ENCODE assay signal across 1 cellular context in the genomic region with DNA sequence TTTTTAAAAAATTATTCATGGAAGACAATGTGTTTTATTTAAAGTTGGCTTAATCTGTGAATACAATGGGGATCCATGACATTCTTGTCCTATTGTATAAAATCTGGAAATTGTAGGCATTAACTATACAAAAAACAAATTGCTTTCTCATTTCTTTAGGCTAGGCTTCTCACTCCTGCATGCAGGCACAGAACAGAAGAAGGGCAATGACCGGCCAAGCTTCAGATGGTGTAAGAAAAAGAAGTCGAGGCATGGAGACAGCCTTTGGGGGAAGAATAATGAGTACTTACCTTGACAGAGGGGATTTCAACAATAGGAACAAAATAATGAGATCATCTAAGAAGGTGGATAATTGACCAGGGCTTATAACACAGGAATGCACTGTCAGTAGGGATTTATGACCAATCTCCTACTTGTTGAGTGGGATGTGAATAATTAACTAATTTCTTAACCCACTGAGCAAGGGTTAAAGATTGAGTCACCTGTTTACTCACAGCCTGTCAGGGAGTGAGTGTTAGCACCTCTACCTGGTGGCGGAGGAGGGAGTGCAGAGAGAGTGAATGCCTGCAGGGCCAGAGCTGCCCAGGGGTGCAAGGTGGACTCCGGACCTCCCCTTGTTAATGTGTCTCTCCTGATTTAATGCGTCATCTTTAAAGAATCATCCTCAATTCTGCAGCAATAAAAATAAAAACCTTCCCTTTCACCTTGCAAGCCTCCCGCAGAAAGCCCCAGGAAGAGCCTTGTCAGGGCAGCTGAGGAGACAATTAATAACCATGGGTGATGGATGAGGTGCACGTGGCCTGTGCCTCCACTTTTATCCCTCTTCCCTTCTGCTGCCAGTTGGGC.
TF ChIP-seq lines count a peak whose summit lies in the region.

No MANE protein-coding gene starts in this region.

TF ChIP-seq in HepG2, 621 proteins besides CTCF, POLR2A, EP300 and RAD21 (continued from another document and continues in another):
- TF ChIP-seq ZUFSP (CRISPR knock-in tag; IDR thresholded peaks at IDR 0.05; ENCODE audit: borderline replicate concordance) (no peak), ZNF17 (CRISPR knock-in tag; IDR thresholded peaks at IDR 0.05) (no peak), ZFP36 (IDR thresholded peaks at IDR 0.05; ENCODE audit: borderline replicate concordance, low read depth, low read length, partially characterized antibody) (no peak), RNF2 (conservative IDR thresholded peaks at IDR 0.05; ENCODE audit: low read depth) (no peak), CBX2 (IDR thresholded peaks at IDR 0.05; ENCODE audit: low read depth, low read length) (no peak), CBX2 (CRISPR knock-in tag; IDR thresholded peaks at IDR 0.05; ENCODE audit: low read depth) (no peak), BHLHE40 (IDR thresholded peaks at IDR 0.05; ENCODE audit: low read length) (peak; percentile 18; the same call in 1 of the 2 replicates), CREM (IDR thresholded peaks at IDR 0.05) (peak; percentile 24; the same call in 1 of the 2 replicates), CREM (CRISPR knock-in tag; IDR thresholded peaks at IDR 0.05) (no peak), ZNF33B (CRISPR knock-in tag; IDR thresholded peaks at IDR 0.05) (0 out of 2 replicates have a peak, but pooled peaks have one; percentile 34), GFI1 (CRISPR knock-in tag; IDR thresholded peaks at IDR 0.05; ENCODE audit: borderline replicate concordance) (peak; percentile 49; the same call in 1 of the 2 replicates), ZSCAN12 (CRISPR knock-in tag; IDR thresholded peaks at IDR 0.05) (no peak), CENPT (CRISPR knock-in tag; IDR thresholded peaks at IDR 0.05; ENCODE audit: low read depth) (no peak), MAX (IDR thresholded peaks at IDR 0.05) (no peak; the same call in 1 of the 2 replicates), KDM4B (CRISPR knock-in tag; IDR thresholded peaks at IDR 0.05) (no peak), SMARCC2 (IDR thresholded peaks at IDR 0.05) (no peak), ZNF441 (CRISPR knock-in tag; IDR thresholded peaks at IDR 0.05; ENCODE audit: borderline replicate concordance) (peak; percentile 95), MAFF (IDR thresholded peaks at IDR 0.05; ENCODE audit: low read depth, low read length) (no peak), ZNF12 (CRISPR knock-in tag; IDR thresholded peaks at IDR 0.05) (no peak), PCBP1 (IDR thresholded peaks at IDR 0.05; ENCODE audit: borderline replicate concordance, low read depth, low read length) (no peak), KLF12 (CRISPR knock-in tag; IDR thresholded peaks at IDR 0.05; ENCODE audit: borderline replicate concordance) (no peak), ZNF598 (CRISPR knock-in tag; IDR thresholded peaks at IDR 0.05; ENCODE audit: borderline replicate concordance) (peak; percentile 30; the same call in 1 of the 2 replicates), ELF4 (CRISPR knock-in tag; IDR thresholded peaks at IDR 0.05; ENCODE audit: borderline replicate concordance) (no peak), PAXIP1 (CRISPR knock-in tag; conservative IDR thresholded peaks at IDR 0.05) (peak; percentile 88), WIZ (CRISPR knock-in tag; IDR thresholded peaks at IDR 0.05) (peak; percentile 60; the same call in 1 of the 2 replicates), ZNF576 (CRISPR knock-in tag; IDR thresholded peaks at IDR 0.05) (no peak), PREB (CRISPR knock-in tag; IDR thresholded peaks at IDR 0.05) (no peak), TEAD2 (CRISPR knock-in tag; IDR thresholded peaks at IDR 0.05) (no peak), KDM6A (CRISPR knock-in tag; IDR thresholded peaks at IDR 0.05; ENCODE audit: low read depth) (no peak), CHCHD3 (CRISPR knock-in tag; IDR thresholded peaks at IDR 0.05) (no peak), IKZF4 (CRISPR knock-in tag; IDR thresholded peaks at IDR 0.05; ENCODE audit: borderline replicate concordance, low read depth, not compliant biosample characterization) (no peak), ZNF264 (CRISPR knock-in tag; IDR thresholded peaks at IDR 0.05) (0 out of 2 replicates have a peak, but pooled peaks have one; percentile 17), ZNF790 (CRISPR knock-in tag; IDR thresholded peaks at IDR 0.05; ENCODE audit: borderline replicate concordance) (no peak), ZNF317 (CRISPR knock-in tag; IDR thresholded peaks at IDR 0.05) (no peak), ZNF260 (CRISPR knock-in tag; IDR thresholded peaks at IDR 0.05; ENCODE audit: borderline replicate concordance, low read depth) (no peak), ZNF607 (CRISPR knock-in tag; IDR thresholded peaks at IDR 0.05; ENCODE audit: borderline replicate concordance) (no peak), ZNF619 (CRISPR knock-in tag; IDR thresholded peaks at IDR 0.05) (0 out of 2 replicates have a peak, but pooled peaks have one; percentile 30), ZNF101 (CRISPR knock-in tag; IDR thresholded peaks at IDR 0.05; ENCODE audit: borderline replicate concordance, low read depth) (no peak), MXD1 (CRISPR knock-in tag; IDR thresholded peaks at IDR 0.05) (no peak), ZNF33A (CRISPR knock-in tag; IDR thresholded peaks at IDR 0.05; ENCODE audit: borderline replicate concordance) (peak; percentile 35; the same call in 1 of the 2 replicates)
- TF ChIP-seq, protein P1, sequence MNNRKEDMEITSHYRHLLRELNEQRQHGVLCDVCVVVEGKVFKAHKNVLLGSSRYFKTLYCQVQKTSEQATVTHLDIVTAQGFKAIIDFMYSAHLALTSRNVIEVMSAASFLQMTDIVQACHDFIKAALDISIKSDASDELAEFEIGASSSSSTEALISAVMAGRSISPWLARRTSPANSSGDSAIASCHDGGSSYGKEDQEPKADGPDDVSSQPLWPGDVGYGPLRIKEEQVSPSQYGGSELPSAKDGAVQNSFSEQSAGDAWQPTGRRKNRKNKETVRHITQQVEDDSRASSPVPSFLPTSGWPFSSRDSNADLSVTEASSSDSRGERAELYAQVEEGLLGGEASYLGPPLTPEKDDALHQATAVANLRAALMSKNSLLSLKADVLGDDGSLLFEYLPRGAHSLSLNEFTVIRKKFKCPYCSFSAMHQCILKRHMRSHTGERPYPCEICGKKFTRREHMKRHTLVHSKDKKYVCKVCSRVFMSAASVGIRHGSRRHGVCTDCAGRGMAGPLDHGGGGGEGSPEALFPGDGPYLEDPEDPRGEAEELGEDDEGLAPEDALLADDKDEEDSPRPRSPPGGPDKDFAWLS (CRISPR knock-in tag; IDR thresholded peaks at IDR 0.05; ENCODE audit: borderline replicate concordance): no peak
- TF ChIP-seq, protein P2, sequence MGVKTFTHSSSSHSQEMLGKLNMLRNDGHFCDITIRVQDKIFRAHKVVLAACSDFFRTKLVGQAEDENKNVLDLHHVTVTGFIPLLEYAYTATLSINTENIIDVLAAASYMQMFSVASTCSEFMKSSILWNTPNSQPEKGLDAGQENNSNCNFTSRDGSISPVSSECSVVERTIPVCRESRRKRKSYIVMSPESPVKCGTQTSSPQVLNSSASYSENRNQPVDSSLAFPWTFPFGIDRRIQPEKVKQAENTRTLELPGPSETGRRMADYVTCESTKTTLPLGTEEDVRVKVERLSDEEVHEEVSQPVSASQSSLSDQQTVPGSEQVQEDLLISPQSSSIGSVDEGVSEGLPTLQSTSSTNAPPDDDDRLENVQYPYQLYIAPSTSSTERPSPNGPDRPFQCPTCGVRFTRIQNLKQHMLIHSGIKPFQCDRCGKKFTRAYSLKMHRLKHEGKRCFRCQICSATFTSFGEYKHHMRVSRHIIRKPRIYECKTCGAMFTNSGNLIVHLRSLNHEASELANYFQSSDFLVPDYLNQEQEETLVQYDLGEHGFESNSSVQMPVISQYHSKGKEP (CRISPR knock-in tag; IDR thresholded peaks at IDR 0.05): no peak
- TF ChIP-seq, protein P3, sequence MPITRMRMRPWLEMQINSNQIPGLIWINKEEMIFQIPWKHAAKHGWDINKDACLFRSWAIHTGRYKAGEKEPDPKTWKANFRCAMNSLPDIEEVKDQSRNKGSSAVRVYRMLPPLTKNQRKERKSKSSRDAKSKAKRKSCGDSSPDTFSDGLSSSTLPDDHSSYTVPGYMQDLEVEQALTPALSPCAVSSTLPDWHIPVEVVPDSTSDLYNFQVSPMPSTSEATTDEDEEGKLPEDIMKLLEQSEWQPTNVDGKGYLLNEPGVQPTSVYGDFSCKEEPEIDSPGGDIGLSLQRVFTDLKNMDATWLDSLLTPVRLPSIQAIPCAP (CRISPR knock-in tag; IDR thresholded peaks at IDR 0.05; ENCODE audit: low read depth): no peak
- TF ChIP-seq, protein P4, sequence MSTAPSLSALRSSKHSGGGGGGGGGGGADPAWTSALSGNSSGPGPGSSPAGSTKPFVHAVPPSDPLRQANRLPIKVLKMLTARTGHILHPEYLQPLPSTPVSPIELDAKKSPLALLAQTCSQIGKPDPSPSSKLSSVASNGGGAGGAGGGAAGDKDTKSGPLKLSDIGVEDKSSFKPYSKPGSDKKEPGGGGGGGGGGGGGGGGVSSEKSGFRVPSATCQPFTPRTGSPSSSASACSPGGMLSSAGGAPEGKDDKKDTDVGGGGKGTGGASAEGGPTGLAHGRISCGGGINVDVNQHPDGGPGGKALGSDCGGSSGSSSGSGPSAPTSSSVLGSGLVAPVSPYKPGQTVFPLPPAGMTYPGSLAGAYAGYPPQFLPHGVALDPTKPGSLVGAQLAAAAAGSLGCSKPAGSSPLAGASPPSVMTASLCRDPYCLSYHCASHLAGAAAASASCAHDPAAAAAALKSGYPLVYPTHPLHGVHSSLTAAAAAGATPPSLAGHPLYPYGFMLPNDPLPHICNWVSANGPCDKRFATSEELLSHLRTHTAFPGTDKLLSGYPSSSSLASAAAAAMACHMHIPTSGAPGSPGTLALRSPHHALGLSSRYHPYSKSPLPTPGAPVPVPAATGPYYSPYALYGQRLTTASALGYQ (CRISPR knock-in tag; IDR thresholded peaks at IDR 0.05): no peak
- TF ChIP-seq, protein P5, sequence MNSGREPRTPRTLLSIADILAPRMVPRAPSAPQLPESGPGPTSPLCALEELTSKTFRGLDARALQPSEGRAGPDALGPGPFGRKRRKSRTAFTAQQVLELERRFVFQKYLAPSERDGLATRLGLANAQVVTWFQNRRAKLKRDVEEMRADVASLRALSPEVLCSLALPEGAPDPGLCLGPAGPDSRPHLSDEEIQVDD (CRISPR knock-in tag; IDR thresholded peaks at IDR 0.05; ENCODE audit: borderline replicate concordance): no peak
